In the genomic region with DNA sequence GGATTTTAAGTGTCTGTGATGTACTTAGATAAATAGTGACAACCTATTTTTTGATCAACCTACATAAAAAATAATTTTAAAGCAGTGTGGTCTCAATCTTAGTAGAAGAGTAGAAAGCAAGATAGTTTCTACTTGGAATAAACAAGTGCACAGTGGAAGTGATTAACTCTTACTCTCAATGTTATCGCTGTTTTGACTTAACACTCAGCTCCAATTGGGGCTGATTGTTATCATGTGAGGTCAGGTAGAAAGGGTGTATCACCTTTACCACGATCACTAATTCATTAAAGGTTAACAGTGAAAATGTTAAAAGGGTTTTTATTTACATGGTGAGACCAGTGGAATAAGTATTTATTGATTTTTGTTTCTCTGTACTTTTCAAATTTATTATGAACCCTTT, we compare ENCODE assay signal across 22 cellular contexts.
"Had no signal": no experiment of that assay in that cellular context is flagged by ENCODE, and none has a peak within 500 bp of the region (broad histone marks: within the 10 kb centered on the region; RNA-seq: fewer than 3 reads in every experiment).

No MANE protein-coding gene starts in this region.

- H3K27me3 ChIP-seq: ascending aorta, breast epithelium, gastrocnemius medialis, heart left ventricle, left lung, right lobe of liver, upper lobe of left lung had no signal

- ATAC-seq: activated CD8-positive, alpha-beta T cell treated with anti-CD3 and anti-CD28 coated beads for 36 hours; activated T-cell treated with anti-CD3 and anti-CD28 coated beads, Interleukin-2, amount 50 U/mL, for 4 hours; esophagus mucosa; gastrocnemius medialis; heart left ventricle; left lung; right lobe of liver; stimulated activated naive B cell treated with anti-CD40 and anti-IgM and Interleukin-4, amounts not matched to agents 10 μg/mL and 1 μg/mL and 100 μg/mL, for 72 hours had no signal

- DNase-seq: activated CD4-positive, alpha-beta T cell treated with anti-CD3 and anti-CD28 coated beads, Interleukin-2, amount 10 ng/mL, durations not matched to agents 24 days and 14 days; activated CD8-positive, alpha-beta T cell treated with anti-CD3 and anti-CD28 coated beads for 36 hours; activated effector memory CD4-positive, alpha-beta T cell treated with Interleukin-2 at 50 U/mL for 16 hours; activated naive CD4-positive, alpha-beta T cell treated with anti-CD3 and anti-CD28 coated beads, Interleukin-2, amount 10 ng/mL, durations not matched to agents 7 days and 5 days; activated T-cell treated with anti-CD3 and anti-CD28 coated beads, Interleukin-2, amount 50 U/mL, for 4 hours; cerebellar nuclear complex; effector CD4-positive, alpha-beta T cell; gastrocnemius medialis; heart left ventricle; left lung; mammary epithelial cell; midbrain; right lobe of liver; small intestine; stimulated activated CD4-positive, alpha-beta T cell treated with anti-CD3 and anti-CD28 coated beads, Interleukin-4, amount 100 ng/mL, for 1 hour; stimulated activated naive B cell treated with anti-CD40 and anti-IgM and Interleukin-4, amounts not matched to agents 10 μg/mL and 1 μg/mL and 100 μg/mL, for 72 hours; upper lobe of left lung had no signal

- H3K36me3 ChIP-seq: breast epithelium had no signal

- H3K27ac ChIP-seq: ascending aorta, breast epithelium, gastrocnemius medialis, heart left ventricle, left lung, parathyroid adenoma, right lobe of liver had no signal

- H3K9me3 Mint-ChIP-seq: activated CD4-positive, alpha-beta T cell treated with anti-CD3 and anti-CD28 coated beads, Interleukin-2, amount 10 ng/mL, durations not matched to agents 24 days and 14 days; activated CD8-positive, alpha-beta T cell treated with anti-CD3 and anti-CD28 coated beads for 36 hours; activated naive CD4-positive, alpha-beta T cell treated with anti-CD3 and anti-CD28 coated beads, Interleukin-2, amount 10 ng/mL, durations not matched to agents 7 days and 5 days; activated T-cell treated with anti-CD3 and anti-CD28 coated beads, Interleukin-2, amount 50 U/mL, for 4 hours; stimulated activated naive B cell treated with anti-CD40 and anti-IgM and Interleukin-4, amounts not matched to agents 10 μg/mL and 1 μg/mL and 100 μg/mL, for 72 hours had no signal

- H2AFZ ChIP-seq: parathyroid adenoma had no signal

- H3K79me2 ChIP-seq: parathyroid adenoma had no signal

- H3K9me3 ChIP-seq: ascending aorta, breast epithelium, gastrocnemius medialis, heart left ventricle, left lung, right lobe of liver, thoracic aorta, upper lobe of left lung had no signal

- H3K4me1 ChIP-seq: breast epithelium, parathyroid adenoma, right lobe of liver, upper lobe of left lung had no signal

- H3K9ac ChIP-seq: parathyroid adenoma had no signal

- H3K4me3 Mint-ChIP-seq: activated CD4-positive, alpha-beta T cell treated with anti-CD3 and anti-CD28 coated beads, Interleukin-2, amount 10 ng/mL, durations not matched to agents 24 days and 14 days; activated CD8-positive, alpha-beta T cell treated with anti-CD3 and anti-CD28 coated beads for 36 hours; activated naive CD4-positive, alpha-beta T cell treated with anti-CD3 and anti-CD28 coated beads, Interleukin-2, amount 10 ng/mL, durations not matched to agents 7 days and 5 days; activated T-cell treated with anti-CD3 and anti-CD28 coated beads, Interleukin-2, amount 50 U/mL, for 4 hours; stimulated activated naive B cell treated with anti-CD40 and anti-IgM and Interleukin-4, amounts not matched to agents 10 μg/mL and 1 μg/mL and 100 μg/mL, for 72 hours had no signal

- H3K4me3 ChIP-seq: ascending aorta, breast epithelium, gastrocnemius medialis, heart left ventricle, left lung, right lobe of liver, thoracic aorta, upper lobe of left lung had no signal

- H3K27me3 Mint-ChIP-seq: activated CD4-positive, alpha-beta T cell treated with anti-CD3 and anti-CD28 coated beads, Interleukin-2, amount 10 ng/mL, durations not matched to agents 24 days and 14 days; activated CD8-positive, alpha-beta T cell treated with anti-CD3 and anti-CD28 coated beads for 36 hours; activated naive CD4-positive, alpha-beta T cell treated with anti-CD3 and anti-CD28 coated beads, Interleukin-2, amount 10 ng/mL, durations not matched to agents 7 days and 5 days; stimulated activated naive B cell treated with anti-CD40 and anti-IgM and Interleukin-4, amounts not matched to agents 10 μg/mL and 1 μg/mL and 100 μg/mL, for 72 hours had no signal
